In genomic region chr1:47401761-47402160, GRCh38 we compare ENCODE assay signal across 36 cellular contexts. TPM values are rescaled to one million over a fixed set of nuclear protein-coding genes. Genes with fewer than 3 reads are reported as not detected.
"Had no signal": no experiment of that assay in that cellular context is flagged by ENCODE, and none has a peak within 500 bp of the region (broad histone marks: within the 10 kb centered on the region; RNA-seq: fewer than 3 reads in every experiment).

No MANE protein-coding gene starts in this region.

- H3K4me1 Mint-ChIP-seq: activated CD8-positive, alpha-beta memory T cell treated with anti-CD3 and anti-CD28 coated beads, Interleukin-2, amount 10 ng/mL, durations not matched to agents 7 days and 5 days; activated naive CD4-positive, alpha-beta T cell treated with anti-CD3 and anti-CD28 coated beads, Interleukin-2, amount 50 U/mL, for 24 hours; activated naive CD8-positive, alpha-beta T cell treated with anti-CD3 and anti-CD28 coated beads for 36 hours; activated naive CD8-positive, alpha-beta T cell treated with anti-CD3 and anti-CD28 coated beads, Interleukin-2, amount 50 U/mL, for 24 hours had no signal

- H3K36me3 Mint-ChIP-seq: activated CD4-positive, alpha-beta memory T cell treated with anti-CD3 and anti-CD28 coated beads for 36 hours; activated CD8-positive, alpha-beta memory T cell treated with anti-CD3 and anti-CD28 coated beads, Interleukin-2, amount 10 ng/mL, durations not matched to agents 7 days and 5 days; activated naive CD4-positive, alpha-beta T cell treated with anti-CD3 and anti-CD28 coated beads, Interleukin-2, amount 50 U/mL, for 24 hours; activated naive CD8-positive, alpha-beta T cell treated with anti-CD3 and anti-CD28 coated beads for 36 hours had no signal

- H3K4me1 ChIP-seq: adrenal gland, body of pancreas, colonic mucosa, esophagus muscularis mucosa, foreskin keratinocyte, gastrocnemius medialis had no signal

- H3K9me3 ChIP-seq: adrenal gland, body of pancreas, colonic mucosa, esophagus muscularis mucosa, gastrocnemius medialis had no signal

- H3K36me3 ChIP-seq: adrenal gland, colonic mucosa, esophagus muscularis mucosa, gastrocnemius medialis, WERI-Rb-1 had no signal

- H3K27ac Mint-ChIP-seq: activated B cell treated with CpG ODN at 0.5 μM for 24 hours; activated CD4-positive, alpha-beta memory T cell treated with anti-CD3 and anti-CD28 coated beads for 36 hours; activated CD8-positive, alpha-beta memory T cell treated with anti-CD3 and anti-CD28 coated beads, Interleukin-2, amount 10 ng/mL, durations not matched to agents 7 days and 5 days; activated CD8-positive, alpha-beta T cell treated with anti-CD3 and anti-CD28 coated beads, Interleukin-2, amount 10 ng/mL, durations not matched to agents 7 days and 5 days; activated naive CD4-positive, alpha-beta T cell treated with anti-CD3 and anti-CD28 coated beads for 36 hours; activated naive CD4-positive, alpha-beta T cell treated with anti-CD3 and anti-CD28 coated beads, Interleukin-2, amount 50 U/mL, for 24 hours; activated naive CD8-positive, alpha-beta T cell treated with anti-CD3 and anti-CD28 coated beads for 36 hours; activated naive CD8-positive, alpha-beta T cell treated with anti-CD3 and anti-CD28 coated beads, Interleukin-2, amount 50 U/mL, for 24 hours; activated T-helper 1 cell treated with anti-CD3 and anti-CD28 coated beads, Interleukin-12 subunit alpha, Interleukin-12 subunit beta, Interleukin-2, Interleukin-4 antibody, amounts not matched to agents 30 ng/mL and 10 ng/mL and 1 ng/mL, durations not matched to agents 14 hours and 24 hours and 36 hours; activated T-helper 2 cell treated with anti-CD3 and anti-CD28 coated beads, Interferon-gamma antibody, Interleukin-2, Interleukin-4, amounts not matched to agents 10 μg/mL and 5 μg/mL and 100 μg/mL, durations not matched to agents 14 hours and 24 hours and 36 hours; T-helper 17 cell; T-helper 2 cell treated with Interferon-gamma antibody and Interleukin-4, amounts not matched to agents 5 μg/mL and 100 μg/mL, for 36 hours had no signal

- DNase-seq: activated B cell treated with CpG ODN at 0.5 μM for 24 hours; activated CD4-positive, alpha-beta memory T cell treated with anti-CD3 and anti-CD28 coated beads for 36 hours; activated CD4-positive, alpha-beta T cell treated with anti-CD3 and anti-CD28 coated beads for 48 hours; activated CD8-positive, alpha-beta memory T cell treated with anti-CD3 and anti-CD28 coated beads, Interleukin-2, amount 10 ng/mL, durations not matched to agents 7 days and 5 days; activated CD8-positive, alpha-beta memory T cell treated with anti-CD3 and anti-CD28 coated beads, Interleukin-2, amount 50 U/mL, for 4 hours; activated CD8-positive, alpha-beta T cell treated with anti-CD3 and anti-CD28 coated beads, Interleukin-2, amount 10 ng/mL, durations not matched to agents 7 days and 5 days; activated effector memory CD4-positive, alpha-beta T cell treated with anti-CD3 and anti-CD28 coated beads, Interleukin-2, amount 50 U/mL, for 16 hours; activated naive CD4-positive, alpha-beta T cell treated with anti-CD3 and anti-CD28 coated beads for 36 hours; activated naive CD8-positive, alpha-beta T cell treated with anti-CD3 and anti-CD28 coated beads for 36 hours; activated naive CD8-positive, alpha-beta T cell treated with anti-CD3 and anti-CD28 coated beads, Interleukin-2, amount 50 U/mL, for 24 hours; activated T-cell treated with anti-CD3 and anti-CD28 coated beads, Interleukin-2, amount 50 U/mL, for 1 hour; activated T-cell treated with anti-CD3 and anti-CD28 coated beads, Interleukin-2, amount 50 U/mL, for 48 hours; adrenal gland; amygdala; aorta; body of pancreas; central memory CD4-positive, alpha-beta T cell; cerebellar nuclear complex; colonic mucosa; dorsolateral prefrontal cortex; effector memory CD4-positive, alpha-beta T cell; erythroblast; foreskin keratinocyte; gastrocnemius medialis; glutamatergic neuron; T-helper 1 cell; T-helper 17 cell; T1000; WERI-Rb-1 had no signal

- ATAC-seq: activated CD4-positive, CD25-positive, alpha-beta regulatory T cell treated with anti-CD3 and anti-CD28 coated beads, Interleukin-2, amount 50 U/mL, for 24 hours; activated CD8-positive, alpha-beta memory T cell treated with anti-CD3 and anti-CD28 coated beads, Interleukin-2, amount 10 ng/mL, durations not matched to agents 7 days and 5 days; activated CD8-positive, alpha-beta T cell treated with anti-CD3 and anti-CD28 coated beads, Interleukin-2, amount 10 ng/mL, durations not matched to agents 7 days and 5 days; activated naive CD8-positive, alpha-beta T cell treated with anti-CD3 and anti-CD28 coated beads, Interleukin-2, amount 50 U/mL, for 24 hours; body of pancreas; gastrocnemius medialis; T-helper 17 cell had no signal

- H3K4me3 ChIP-seq: adrenal gland, body of pancreas, colonic mucosa, dorsolateral prefrontal cortex, esophagus muscularis mucosa, gastrocnemius medialis had no signal

- H3K27me3 ChIP-seq: body of pancreas, colonic mucosa had no signal

- H3K9me3 Mint-ChIP-seq: activated B cell treated with CpG ODN at 0.5 μM for 24 hours; activated CD4-positive, alpha-beta memory T cell treated with anti-CD3 and anti-CD28 coated beads for 36 hours; activated naive CD4-positive, alpha-beta T cell treated with anti-CD3 and anti-CD28 coated beads for 36 hours; activated naive CD4-positive, alpha-beta T cell treated with anti-CD3 and anti-CD28 coated beads, Interleukin-2, amount 50 U/mL, for 24 hours; activated naive CD8-positive, alpha-beta T cell treated with anti-CD3 and anti-CD28 coated beads for 36 hours; activated naive CD8-positive, alpha-beta T cell treated with anti-CD3 and anti-CD28 coated beads, Interleukin-2, amount 50 U/mL, for 24 hours; activated T-helper 1 cell treated with anti-CD3 and anti-CD28 coated beads, Interleukin-12 subunit alpha, Interleukin-12 subunit beta, Interleukin-2, Interleukin-4 antibody, amounts not matched to agents 30 ng/mL and 10 ng/mL and 1 ng/mL, durations not matched to agents 14 hours and 24 hours and 36 hours; activated T-helper 2 cell treated with anti-CD3 and anti-CD28 coated beads, Interferon-gamma antibody, Interleukin-2, Interleukin-4, amounts not matched to agents 10 μg/mL and 5 μg/mL and 100 μg/mL, durations not matched to agents 14 hours and 24 hours and 36 hours; T-helper 2 cell treated with Interferon-gamma antibody and Interleukin-4, amounts not matched to agents 5 μg/mL and 100 μg/mL, for 36 hours had no signal

- H3K4me3 Mint-ChIP-seq: activated B cell treated with CpG ODN at 0.5 μM for 24 hours; activated CD4-positive, alpha-beta memory T cell treated with anti-CD3 and anti-CD28 coated beads for 36 hours; activated CD8-positive, alpha-beta memory T cell treated with anti-CD3 and anti-CD28 coated beads, Interleukin-2, amount 10 ng/mL, durations not matched to agents 7 days and 5 days; activated CD8-positive, alpha-beta T cell treated with anti-CD3 and anti-CD28 coated beads, Interleukin-2, amount 10 ng/mL, durations not matched to agents 7 days and 5 days; activated naive CD4-positive, alpha-beta T cell treated with anti-CD3 and anti-CD28 coated beads for 36 hours; activated naive CD4-positive, alpha-beta T cell treated with anti-CD3 and anti-CD28 coated beads, Interleukin-2, amount 50 U/mL, for 24 hours; activated naive CD8-positive, alpha-beta T cell treated with anti-CD3 and anti-CD28 coated beads for 36 hours; activated naive CD8-positive, alpha-beta T cell treated with anti-CD3 and anti-CD28 coated beads, Interleukin-2, amount 50 U/mL, for 24 hours; activated T-helper 1 cell treated with anti-CD3 and anti-CD28 coated beads, Interleukin-12 subunit alpha, Interleukin-12 subunit beta, Interleukin-2, Interleukin-4 antibody, amounts not matched to agents 30 ng/mL and 10 ng/mL and 1 ng/mL, durations not matched to agents 14 hours and 24 hours and 36 hours; T-helper 17 cell; T-helper 2 cell treated with Interferon-gamma antibody and Interleukin-4, amounts not matched to agents 5 μg/mL and 100 μg/mL, for 36 hours had no signal

- H3K27ac ChIP-seq: adrenal gland, body of pancreas, colonic mucosa, dorsolateral prefrontal cortex, esophagus muscularis mucosa, foreskin keratinocyte, gastrocnemius medialis, WERI-Rb-1 had no signal

RNA-seq across cellular contexts. Expression of gene FOXE3, which starts 14.3 kb away (rescaled TPM):
- total RNA-seq: activated B cell treated with CpG ODN at 0.5 μM for 24 hours; activated CD4-positive, alpha-beta memory T cell treated with anti-CD3 and anti-CD28 coated beads for 36 hours; activated CD8-positive, alpha-beta memory T cell treated with anti-CD3 and anti-CD28 coated beads for 36 hours; activated CD8-positive, alpha-beta memory T cell treated with anti-CD3 and anti-CD28 coated beads, Interleukin-2, amount 10 ng/mL, durations not matched to agents 7 days and 5 days; activated CD8-positive, alpha-beta T cell treated with anti-CD3 and anti-CD28 coated beads, Interleukin-2, amount 10 ng/mL, durations not matched to agents 7 days and 5 days; activated naive CD4-positive, alpha-beta T cell treated with anti-CD3 and anti-CD28 coated beads for 36 hours; activated naive CD8-positive, alpha-beta T cell treated with anti-CD3 and anti-CD28 coated beads for 36 hours; activated T-helper 1 cell treated with anti-CD3 and anti-CD28 coated beads, Interleukin-12 subunit alpha, Interleukin-12 subunit beta, Interleukin-2, Interleukin-4 antibody, amounts not matched to agents 30 ng/mL and 10 ng/mL and 1 ng/mL, durations not matched to agents 14 hours and 24 hours and 36 hours; activated T-helper 2 cell treated with anti-CD3 and anti-CD28 coated beads, Interferon-gamma antibody, Interleukin-2, Interleukin-4, amounts not matched to agents 10 μg/mL and 5 μg/mL and 100 μg/mL, durations not matched to agents 14 hours and 24 hours and 36 hours; adrenal gland; aorta; body of pancreas; esophagus muscularis mucosa; foreskin keratinocyte; gastrocnemius medialis; T-helper 17 cell had no signal
- polyA plus RNA-seq: aorta had no signal
